20 cellular contexts compared by ENCODE assay signal in genomic region chr16:74909665-74910064, GRCh38.
DNase-seq lines count a peak whose midpoint lies in the region; ATAC-seq, FAIRE-seq and TF ChIP-seq lines count a peak whose summit lies in the region.
"Had no signal": no experiment of that assay in that cellular context is flagged by ENCODE, and none has a peak within 500 bp of the region (broad histone marks: within the 10 kb centered on the region; RNA-seq: fewer than 3 reads in every experiment).

No MANE protein-coding gene starts in this region.

- no peak overlapping the region for H3K9ac ChIP-seq in HepG2 (ENCODE audit: insufficient read depth, low read depth, low read length)
- H3K9ac ChIP-seq: BLaER1 had no signal

- no peak overlapping the region for H3K4me2 ChIP-seq in HepG2 (ENCODE audit: low read depth, low read length)
- no peak overlapping the region for H3K4me2 ChIP-seq in osteoblast (ENCODE audit: insufficient read depth, low read length)
- H3K4me2 ChIP-seq: A549, BLaER1 had no signal

- H3K4me3 Mint-ChIP-seq in activated T-helper 17 cell treated with anti-CD3 and anti-CD28 coated beads, Interleukin-2, amount 50 U/mL, for 72 hours, result peak overlapping the region; percentile 44
- no peak overlapping the region for H3K4me3 Mint-ChIP-seq in immature natural killer cell
- H3K4me3 Mint-ChIP-seq: CD8-positive, alpha-beta memory T cell; HFFc6 had no signal

- H3K27me3 ChIP-seq in HepG2 (ENCODE audit: control insufficient read depth in 1 of 2, insufficient read depth in 2 of 2, low read length in 2 of 2) (no peaks in the 10 kb centered on the region), right lobe of liver (no peaks in the 10 kb centered on the region), foreskin keratinocyte (no peaks in the 10 kb centered on the region), osteoblast (ENCODE audit: insufficient read depth, low read length) (no peaks in the 10 kb centered on the region)
- H3K27me3 ChIP-seq: BLaER1 had no signal

- H3K4me1 Mint-ChIP-seq in activated T-helper 17 cell treated with anti-CD3 and anti-CD28 coated beads, Interleukin-2, amount 50 U/mL, for 72 hours, result no peaks in the 10 kb centered on the region
- no peaks in the 10 kb centered on the region for H3K4me1 Mint-ChIP-seq in immature natural killer cell
- H3K4me1 Mint-ChIP-seq: CD8-positive, alpha-beta memory T cell had no signal

- no peaks in the 10 kb centered on the region for H3K27me3 Mint-ChIP-seq in activated T-helper 17 cell treated with anti-CD3 and anti-CD28 coated beads, Interleukin-2, amount 50 U/mL, for 72 hours
- H3K27me3 Mint-ChIP-seq in immature natural killer cell (ENCODE audit: low read depth in 3 of 3), result no peaks in the 10 kb centered on the region
- H3K27me3 Mint-ChIP-seq: CD8-positive, alpha-beta memory T cell had no signal

- no TSS peak for BruUV-seq in HepG2 (replicated peaks; lab: Mats Ljungman, UMichigan)

- POLR2A ChIA-PET in HepG2 (lab: Yijun Ruan, JAX), result no interaction called here

- no peak overlapping the region for H3K27ac ChIP-seq in HepG2 (ENCODE audit: extremely low read length, insufficient read depth, low read length)
- H3K27ac ChIP-seq in right lobe of liver, result no peak overlapping the region
- no peak overlapping the region for H3K27ac ChIP-seq in foreskin keratinocyte
- H3K27ac ChIP-seq in osteoblast (ENCODE audit: low read depth, low read length), result no peak overlapping the region
- H3K27ac ChIP-seq: A549, BLaER1 had no signal

- TF ChIP-seq POLR2A in HepG2 (IDR thresholded peaks at IDR 0.05; ENCODE audit: insufficient read depth in 1 of 2, low read depth in 2 of 2, low read length in 2 of 2) (no peak), right lobe of liver (IDR thresholded peaks at IDR 0.05) (no peak)

- DNase-seq in HepG2 (ENCODE audit: low spot score) (no peak), right lobe of liver (no peak), foreskin keratinocyte (no peak), urothelium cell line (ENCODE audit: low spot score) (no peak), immature natural killer cell (no peak), osteoblast (ENCODE audit: insufficient read length, low spot score, missing footprints) (no peak), NCI-H82 (lab: John Stamatoyannopoulos, UW) (no peak)
- DNase-seq: CD8-positive, alpha-beta memory T cell; DMS79; HFFc6; KG1; NCI-H1092; NCI-H146; NCI-H2029 treated with DMSO at 0.1 percent for 48 hours; NK-92 treated with Interleukin-12 subunit alpha and Interleukin-12 subunit beta, amount 100 ng/mL, for 24 hours; Right ventricle myocardium superior had no signal

- H3K9me3 ChIP-seq in HepG2 (ENCODE audit: low read length), result peaks cover 9% of the 10 kb centered on the region; the same call in 1 of the 2 replicates
- no peaks in the 10 kb centered on the region for H3K9me3 ChIP-seq in right lobe of liver
- H3K9me3 ChIP-seq in osteoblast (ENCODE audit: low read depth, low read length), result no peaks in the 10 kb centered on the region
- H3K9me3 ChIP-seq: A549 had no signal

- H3K79me2 ChIP-seq in HepG2 (ENCODE audit: insufficient read depth, low read length), result no peaks in the 10 kb centered on the region
- no peaks in the 10 kb centered on the region for H3K79me2 ChIP-seq in osteoblast (ENCODE audit: insufficient read depth, low read length)

- intact Hi-C loops in HepG2 (cut with micrococcal nuclease; ENCODE audit: unreplicated experiment), result no loop called here
- intact Hi-C loops in right lobe of liver (cut with DNase I), result no loop called here

- WGBS in HepG2 (ENCODE audit: low lambda C conversion rate), result 95% methylated on average over 6 of the region's 6 CpGs
- WGBS in right lobe of liver (ENCODE audit: insufficient coverage, low coverage, low lambda C conversion rate, missing lambda C conversion rate), result 95% methylated on average over 5 of the region's 6 CpGs

- H3K27ac Mint-ChIP-seq in activated T-helper 17 cell treated with anti-CD3 and anti-CD28 coated beads, Interleukin-2, amount 50 U/mL, for 72 hours, result no peak overlapping the region
- no peak overlapping the region for H3K27ac Mint-ChIP-seq in immature natural killer cell
- H3K27ac Mint-ChIP-seq: HFFc6 had no signal

- TF ChIP-seq CTCF in HepG2 (CRISPR knock-in tag; IDR thresholded peaks at IDR 0.05), result no peak
- no peak for TF ChIP-seq CTCF in right lobe of liver (IDR thresholded peaks at IDR 0.05)
- TF ChIP-seq CTCF in foreskin keratinocyte (conservative IDR thresholded peaks at IDR 0.05), result no peak
- no peak for TF ChIP-seq CTCF in osteoblast (IDR thresholded peaks at IDR 0.05; ENCODE audit: extremely low read depth, low read depth, low read length)

- CTCF ChIA-PET in HepG2 (lab: Yijun Ruan, JAX; ENCODE audit: low intra/inter-chr PET ratio, low total read pairs), result no interaction called here

- H3K36me3 Mint-ChIP-seq in activated T-helper 17 cell treated with anti-CD3 and anti-CD28 coated beads, Interleukin-2, amount 50 U/mL, for 72 hours (ENCODE audit: low read depth), result peaks cover 92% of the 10 kb centered on the region
- peaks cover 55 to 81% (median 80%) of the 10 kb centered on the region in 3 donors for H3K36me3 Mint-ChIP-seq in immature natural killer cell

- no peak for FAIRE-seq in HepG2 (lab: Jason Lieb, UNC)
- FAIRE-seq in urothelium cell line (lab: Jason Lieb, UNC), result no peak
- FAIRE-seq: A549, H54 had no signal

- H2AFZ ChIP-seq in HepG2 (ENCODE audit: low read length) (no peak overlapping the region), osteoblast (ENCODE audit: low read length) (no peak overlapping the region)

- ATAC-seq in HepG2 (peak; percentile 20; the same call in 1 of the 3 replicates), right lobe of liver (no peak), foreskin keratinocyte (peak; percentile 39)
- ATAC-seq in activated T-helper 17 cell treated with anti-CD3 and anti-CD28 coated beads, Interleukin-2, amount 50 U/mL, for 72 hours (replicated peaks), result no peak

- H4K20me1 ChIP-seq in HepG2 (ENCODE audit: insufficient read depth, low read length) (no peaks in the 10 kb centered on the region), osteoblast (ENCODE audit: insufficient read depth, low read length) (no peaks in the 10 kb centered on the region)
- H4K20me1 ChIP-seq: BLaER1 had no signal

- H3K4me1 ChIP-seq in HepG2 (ENCODE audit: insufficient read depth, low read length), result no peaks in the 10 kb centered on the region
- H3K4me1 ChIP-seq in right lobe of liver, result no peaks in the 10 kb centered on the region
- H3K4me1 ChIP-seq in foreskin keratinocyte, result no peaks in the 10 kb centered on the region
- H3K4me1 ChIP-seq in osteoblast (ENCODE audit: insufficient read depth, low read length), result no peaks in the 10 kb centered on the region
- H3K4me1 ChIP-seq: A549, BLaER1 had no signal

- in situ Hi-C loops in HepG2 (cut with HindIII; ENCODE audit: extremely low pct_ligation_motif_present, low pct_unique_long_range_greater_than_20kb), result no loop called here

- H3K36me3 ChIP-seq in HepG2 (replicated peaks in 1 of 2; ENCODE audit: control insufficient read depth in 1 of 2, insufficient read depth in 2 of 2, low read length in 2 of 2) (peaks cover 33 to 71% of the 10 kb centered on the region in 2 experiments), right lobe of liver (peaks cover 0 to 55% (median 30%) of the 10 kb centered on the region in 4 donors), osteoblast (ENCODE audit: insufficient read depth, low read length) (peaks cover 38% of the 10 kb centered on the region)

- no peak for TF ChIP-seq EP300 in HepG2 (IDR thresholded peaks at IDR 0.05; ENCODE audit: low read depth in 2 of 2, low read length in 2 of 2)
- no peak for TF ChIP-seq EP300 in HepG2 (CRISPR knock-in tag; IDR thresholded peaks at IDR 0.05; ENCODE audit: borderline replicate concordance)

- H3K9me3 Mint-ChIP-seq in activated T-helper 17 cell treated with anti-CD3 and anti-CD28 coated beads, Interleukin-2, amount 50 U/mL, for 72 hours, result peaks cover 6% of the 10 kb centered on the region
- H3K9me3 Mint-ChIP-seq in immature natural killer cell, result peaks cover 5 to 30% (median 25%) of the 10 kb centered on the region in 6 donors
- H3K9me3 Mint-ChIP-seq: HFFc6 had no signal

- TF ChIP-seq RAD21 in HepG2 (CRISPR knock-in tag; IDR thresholded peaks at IDR 0.05), result no peak

- H3K4me3 ChIP-seq in HepG2 (replicated peaks in 1 of 3; ENCODE audit: insufficient read depth in 1 of 3, low read depth in 2 of 3, low read length in 3 of 3), result no peak overlapping the region
- no peak overlapping the region for H3K4me3 ChIP-seq in right lobe of liver
- no peak overlapping the region for H3K4me3 ChIP-seq in osteoblast (ENCODE audit: insufficient read depth, low read length)
- H3K4me3 ChIP-seq: A549, BLaER1 had no signal

TF ChIP-seq in HepG2, 621 proteins besides CTCF, POLR2A, EP300 and RAD21 (continues in another document):
- TF ChIP-seq, protein P1, sequence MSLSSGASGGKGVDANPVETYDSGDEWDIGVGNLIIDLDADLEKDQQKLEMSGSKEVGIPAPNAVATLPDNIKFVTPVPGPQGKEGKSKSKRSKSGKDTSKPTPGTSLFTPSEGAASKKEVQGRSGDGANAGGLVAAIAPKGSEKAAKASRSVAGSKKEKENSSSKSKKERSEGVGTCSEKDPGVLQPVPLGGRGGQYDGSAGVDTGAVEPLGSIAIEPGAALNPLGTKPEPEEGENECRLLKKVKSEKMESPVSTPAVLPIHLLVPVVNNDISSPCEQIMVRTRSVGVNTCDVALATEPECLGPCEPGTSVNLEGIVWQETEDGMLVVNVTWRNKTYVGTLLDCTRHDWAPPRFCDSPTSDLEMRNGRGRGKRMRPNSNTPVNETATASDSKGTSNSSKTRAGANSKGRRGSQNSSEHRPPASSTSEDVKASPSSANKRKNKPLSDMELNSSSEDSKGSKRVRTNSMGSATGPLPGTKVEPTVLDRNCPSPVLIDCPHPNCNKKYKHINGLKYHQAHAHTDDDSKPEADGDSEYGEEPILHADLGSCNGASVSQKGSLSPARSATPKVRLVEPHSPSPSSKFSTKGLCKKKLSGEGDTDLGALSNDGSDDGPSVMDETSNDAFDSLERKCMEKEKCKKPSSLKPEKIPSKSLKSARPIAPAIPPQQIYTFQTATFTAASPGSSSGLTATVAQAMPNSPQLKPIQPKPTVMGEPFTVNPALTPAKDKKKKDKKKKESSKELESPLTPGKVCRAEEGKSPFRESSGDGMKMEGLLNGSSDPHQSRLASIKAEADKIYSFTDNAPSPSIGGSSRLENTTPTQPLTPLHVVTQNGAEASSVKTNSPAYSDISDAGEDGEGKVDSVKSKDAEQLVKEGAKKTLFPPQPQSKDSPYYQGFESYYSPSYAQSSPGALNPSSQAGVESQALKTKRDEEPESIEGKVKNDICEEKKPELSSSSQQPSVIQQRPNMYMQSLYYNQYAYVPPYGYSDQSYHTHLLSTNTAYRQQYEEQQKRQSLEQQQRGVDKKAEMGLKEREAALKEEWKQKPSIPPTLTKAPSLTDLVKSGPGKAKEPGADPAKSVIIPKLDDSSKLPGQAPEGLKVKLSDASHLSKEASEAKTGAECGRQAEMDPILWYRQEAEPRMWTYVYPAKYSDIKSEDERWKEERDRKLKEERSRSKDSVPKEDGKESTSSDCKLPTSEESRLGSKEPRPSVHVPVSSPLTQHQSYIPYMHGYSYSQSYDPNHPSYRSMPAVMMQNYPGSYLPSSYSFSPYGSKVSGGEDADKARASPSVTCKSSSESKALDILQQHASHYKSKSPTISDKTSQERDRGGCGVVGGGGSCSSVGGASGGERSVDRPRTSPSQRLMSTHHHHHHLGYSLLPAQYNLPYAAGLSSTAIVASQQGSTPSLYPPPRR (CRISPR knock-in tag; IDR thresholded peaks at IDR 0.05; ENCODE audit: borderline replicate concordance), result no peak
- no peak for TF ChIP-seq ZNF496 (CRISPR knock-in tag; IDR thresholded peaks at IDR 0.05; ENCODE audit: insufficient replicate concordance)
- TF ChIP-seq ZMYM3 (CRISPR knock-in tag; IDR thresholded peaks at IDR 0.05), result no peak

Comparison
In these comparisons a context has a peak if more than half of its experiments do, and no peak if none do; other contexts are left out.
1. ATAC-seq: peak in HepG2 (single experiment) and foreskin keratinocyte (single experiment); none in right lobe of liver (0 of 4) and activated T-helper 17 cell treated with anti-CD3 and anti-CD28 coated beads, Interleukin-2, amount 50 U/mL, for 72 hours (single experiment).